Comparison of ENCODE assay signal across 9 cellular contexts in genomic region chr19:47106819-47107200, GRCh38. TPM values are rescaled to one million over a fixed set of nuclear protein-coding genes. Genes with fewer than 3 reads are reported as not detected.
DNase-seq lines count a peak whose midpoint lies in the region; ATAC-seq, FAIRE-seq and TF ChIP-seq lines count a peak whose summit lies in the region.
"Had no signal": no experiment of that assay in that cellular context is flagged by ENCODE, and none has a peak within 500 bp of the region (broad histone marks: within the 10 kb centered on the region; RNA-seq: fewer than 3 reads in every experiment).

No MANE protein-coding gene starts in this region.

- H3K4me1 ChIP-seq in muscle layer of colon (ENCODE audit: insufficient read depth, low read length) (peaks cover 66% of the 10 kb centered on the region), uterus (peaks cover 0 to 13% of the 10 kb centered on the region in 2 donors), MM.1S (ENCODE audit: low read length) (peaks cover 11% of the 10 kb centered on the region; the same call in 1 of the 2 replicates)

- H3F3A ChIP-seq in MM.1S (ENCODE audit: insufficient read depth, low read length), result peaks cover 29% of the 10 kb centered on the region

- H3K27me3 Mint-ChIP-seq in activated naive CD4-positive, alpha-beta T cell treated with anti-CD3 and anti-CD28 coated beads, Interleukin-2, amount 10 ng/mL, durations not matched to agents 7 days and 5 days, result no peaks in the 10 kb centered on the region
- H3K27me3 Mint-ChIP-seq in chondrocyte (ENCODE audit: low read depth), result no peaks in the 10 kb centered on the region

- ATAC-seq in GM18873 (IDR thresholded peaks at IDR 0.05; ENCODE audit: low FRiP score, unreplicated experiment), result no peak

- H3K9ac ChIP-seq in muscle layer of colon (ENCODE audit: low read length), result peak overlapping the region; percentile 19
- H3K9ac ChIP-seq in MM.1S (ENCODE audit: low read length), result no peak overlapping the region

- intact Hi-C loops in uterus (cut with DNase I; ENCODE audit: low total_unique reads), result no loop called here

- no peaks in the 10 kb centered on the region for H3K9me2 ChIP-seq in MM.1S (replicated peaks; ENCODE audit: insufficient read depth, low read length)

- H3K9me3 ChIP-seq in muscle layer of colon (ENCODE audit: low read length) (no peaks in the 10 kb centered on the region), uterus (no peaks in the 10 kb centered on the region), MM.1S (replicated peaks; ENCODE audit: insufficient read depth, low read length) (no peaks in the 10 kb centered on the region)
- H3K9me3 ChIP-seq: MG63 had no signal

- no peak overlapping the region for H2AFZ ChIP-seq in MM.1S (ENCODE audit: low read length)

- peaks cover 84% of the 10 kb centered on the region for H3K79me2 ChIP-seq in MM.1S (ENCODE audit: low read length)

- H3K36me3 ChIP-seq in muscle layer of colon (ENCODE audit: insufficient read depth, low read length) (peaks cover 5% of the 10 kb centered on the region), uterus (no peaks in the 10 kb centered on the region), MM.1S (replicated peaks; ENCODE audit: insufficient read depth, low read length) (0 out of 2 replicates have a peak, but pooled peaks cover 3% of the 10 kb centered on the region)

- TF ChIP-seq CTCF in chondrocyte (IDR thresholded peaks at IDR 0.05) (no peak), uterus (IDR thresholded peaks at IDR 0.05) (no peak), MM.1S (IDR thresholded peaks at IDR 0.05; ENCODE audit: low read length) (no peak)

- TF ChIP-seq POLR2A in uterus (IDR thresholded peaks at IDR 0.05), result no peak

- no peaks in the 10 kb centered on the region for H4K20me1 ChIP-seq in MM.1S (ENCODE audit: insufficient read depth, low read length)

- H3K27me3 ChIP-seq in muscle layer of colon (ENCODE audit: control insufficient read depth in 1 of 2, insufficient read depth in 2 of 2, low read length in 2 of 2) (no peaks in the 10 kb centered on the region), uterus (no peaks in the 10 kb centered on the region), MM.1S (replicated peaks; ENCODE audit: insufficient read depth, low read length) (no peaks in the 10 kb centered on the region)
- H3K27me3 ChIP-seq: MG63 had no signal

- H3K27ac Mint-ChIP-seq in activated naive CD4-positive, alpha-beta T cell treated with anti-CD3 and anti-CD28 coated beads, Interleukin-2, amount 10 ng/mL, durations not matched to agents 7 days and 5 days, result peak overlapping the region; percentile 100
- H3K27ac Mint-ChIP-seq in chondrocyte (ENCODE audit: unreplicated experiment), result peak overlapping the region; percentile 98

- no peak for DNase-seq in activated naive CD4-positive, alpha-beta T cell treated with anti-CD3 and anti-CD28 coated beads, Interleukin-2, amount 10 ng/mL, durations not matched to agents 7 days and 5 days
- no peak for DNase-seq in activated naive CD4-positive, alpha-beta T cell (lab: John Stamatoyannopoulos, UW)
- no peak for DNase-seq in chondrocyte (ENCODE audit: low spot score)
- no peak for DNase-seq in uterus
- DNase-seq in MM.1S, result no peak
- no peak for DNase-seq in RCC 7860 (ENCODE audit: low spot score)
- DNase-seq: MG63 had no signal

- peak overlapping the region; percentile 100 for H3K27ac ChIP-seq in muscle layer of colon (ENCODE audit: low read depth, low read length)
- peak overlapping the region; percentile 100 for H3K27ac ChIP-seq in uterus
- no peak overlapping the region for H3K27ac ChIP-seq in MM.1S (ENCODE audit: low read length)

- FAIRE-seq in RCC 7860 (lab: Jason Lieb, UNC), result no peak

- CTCF ChIA-PET in activated naive CD4-positive, alpha-beta T cell treated with anti-CD3 and anti-CD28 coated beads, Interleukin-2, amount 10 ng/mL, durations not matched to agents 7 days and 5 days (lab: Charles Lee), result interaction anchor here (1.7 to 2.3 kb wide), 2 partner anchors 12 to 27 kb away, joined by 8 read pairs; no protein-coding TSS in a partner anchor

- no peaks in the 10 kb centered on the region for H3K9me3 Mint-ChIP-seq in activated naive CD4-positive, alpha-beta T cell treated with anti-CD3 and anti-CD28 coated beads, Interleukin-2, amount 10 ng/mL, durations not matched to agents 7 days and 5 days
- H3K9me3 Mint-ChIP-seq in chondrocyte (ENCODE audit: low read depth), result no peaks in the 10 kb centered on the region

- no peak overlapping the region for H3K4me2 ChIP-seq in MM.1S (ENCODE audit: low read depth, low read length)

- peak overlapping the region; percentile 13 for H3K4me3 Mint-ChIP-seq in activated naive CD4-positive, alpha-beta T cell treated with anti-CD3 and anti-CD28 coated beads, Interleukin-2, amount 10 ng/mL, durations not matched to agents 7 days and 5 days
- no peak overlapping the region for H3K4me3 Mint-ChIP-seq in chondrocyte (ENCODE audit: unreplicated experiment)

- H3K4me3 ChIP-seq in muscle layer of colon (ENCODE audit: low read depth in 1 of 2, low read length in 2 of 2) (peak overlapping the region in 1 of 2 donors; percentile 5), uterus (no peak overlapping the region), MM.1S (ENCODE audit: low read length) (no peak overlapping the region)
- H3K4me3 ChIP-seq: MG63 had no signal

- peaks cover 66% of the 10 kb centered on the region for H3K36me3 Mint-ChIP-seq in activated naive CD4-positive, alpha-beta T cell treated with anti-CD3 and anti-CD28 coated beads, Interleukin-2, amount 10 ng/mL, durations not matched to agents 7 days and 5 days
- H3K36me3 Mint-ChIP-seq in chondrocyte (ENCODE audit: low read depth), result peaks cover 14% of the 10 kb centered on the region

- H3K4me1 Mint-ChIP-seq in activated naive CD4-positive, alpha-beta T cell treated with anti-CD3 and anti-CD28 coated beads, Interleukin-2, amount 10 ng/mL, durations not matched to agents 7 days and 5 days, result peaks cover 67% of the 10 kb centered on the region
- peaks cover 62% of the 10 kb centered on the region for H3K4me1 Mint-ChIP-seq in chondrocyte (ENCODE audit: low read depth)

RNA-seq across cellular contexts. Expression of gene ZC3H4, which starts 6.8 kb away (rescaled TPM):
- total RNA-seq in chondrocyte (43.5 to 54.2 TPM (median 46.2 TPM) in 3 replicates), uterus (10 to 100 TPM in 3 of 4 donors, 1 to 10 TPM in 1; 3.3 to 43.1 (median 18.3) TPM)

RNA-seq across cellular contexts. Expression of gene SAE1, which starts 23.8 kb away (rescaled TPM):
- total RNA-seq in chondrocyte, result 91.2 to 107 TPM (median 95.7 TPM) in 3 replicates
- 100 to 1,000 TPM in 1 of 4 donors, 10 to 100 TPM in 3; 17.6 to 144 (median 45.6) TPM for total RNA-seq in uterus

RNA-seq across cellular contexts. Expression of gene TMEM160, which starts 58.4 kb away (rescaled TPM):
- total RNA-seq in chondrocyte, result 35.8 to 37.6 TPM (median 37.3 TPM) in 3 replicates
- 10 to 100 TPM in 3 of 4 donors, 1 to 10 TPM in 1; 9.4 to 78.8 (median 13.3) TPM for total RNA-seq in uterus
